9 cellular contexts compared by ENCODE assay signal in genomic region chr14:58128416-58128815, GRCh38.
"Had no signal": no experiment of that assay in that cellular context is flagged by ENCODE, and none has a peak within 500 bp of the region (broad histone marks: within the 10 kb centered on the region; RNA-seq: fewer than 3 reads in every experiment).

No MANE protein-coding gene starts in this region.

- H3K4me1 ChIP-seq: HAP-1 had no signal

- H3K4me2 ChIP-seq: KMS-11 had no signal

- DNase-seq: GM23248, GOT3, HFFc6, Karpas-422, KBM-7 had no signal

- H3K36me3 ChIP-seq: HAP-1 had no signal

- H3K4me3 ChIP-seq: GM23248, HAP-1 had no signal

- H3K27ac Mint-ChIP-seq: HFFc6 had no signal

- H3K9me3 ChIP-seq: HAP-1 had no signal

- ATAC-seq: HCT116 had no signal

- H3K27ac ChIP-seq: GM23248, HL-60, KMS-11 had no signal

- H3K4me3 Mint-ChIP-seq: HFFc6 had no signal
